8 cellular contexts compared by ENCODE assay signal in genomic region chr20:58228484-58229197, GRCh38. TPM values are rescaled to one million over a fixed set of nuclear protein-coding genes. Genes with fewer than 3 reads are reported as not detected.
A peak's percentile ranks its signal among the peaks of the same experiment; 100 is the strongest.
DNase-seq lines count a peak whose midpoint lies in the region; ATAC-seq and TF ChIP-seq lines count a peak whose summit lies in the region.

A gene with protein sequence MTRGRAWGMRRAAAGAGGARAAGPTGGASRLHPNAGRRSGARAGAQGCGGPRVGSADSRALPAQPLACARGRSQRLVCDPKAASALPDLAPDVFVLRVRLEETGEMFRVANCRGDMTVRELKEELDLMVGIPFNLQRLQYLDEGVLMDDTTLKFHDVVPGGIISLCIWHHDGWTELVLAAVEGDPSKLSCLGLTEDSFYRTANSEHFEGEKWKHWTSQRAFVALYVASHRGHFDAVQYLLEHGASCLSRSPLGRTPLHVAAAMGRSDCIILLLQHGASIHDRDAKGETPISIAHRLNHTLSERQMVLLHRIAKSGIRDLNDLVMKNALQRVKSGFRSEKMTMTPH (minus strand): TSS chr20:58228653. CDS start chr20:58228653, 0 bp downstream.

- peaks cover 5% of the 10 kb centered on the region for H3K27me3 ChIP-seq in brain microvascular endothelial cell (replicated peaks)

- in situ Hi-C loops in brain microvascular endothelial cell (cut with HindIII; ENCODE audit: low pct_ligation_motif_present, low sequenced_read_pairs): no loop called here

- no peaks in the 10 kb centered on the region for H3K9me3 ChIP-seq in mesodermal cell (ENCODE audit: control insufficient read depth, low read length)

- peak within 1 kb of the TSS; percentile 49 for H3K4me3 Mint-ChIP-seq in T-helper 1 cell treated with Interleukin-12 subunit alpha and Interleukin-12 subunit beta and Interleukin-4 antibody, amounts not matched to agents 30 μg/mL and 1 μg/mL, for 36 hours

- H3K36me3 ChIP-seq in brain microvascular endothelial cell (replicated peaks): peaks cover 4% of the 10 kb centered on the region
- no peaks in the 10 kb centered on the region for H3K36me3 ChIP-seq in mesodermal cell (ENCODE audit: control insufficient read depth, insufficient read depth, low read length)

- H3K4me3 ChIP-seq in brain microvascular endothelial cell (ENCODE audit: low read depth, low read length) (peak within 1 kb of the TSS; percentile 57), mesodermal cell (ENCODE audit: extremely low read depth, insufficient read depth, low read length, poor library complexity, severe bottlenecking) (peak within 1 kb of the TSS; percentile 39)

- H3K4me1 ChIP-seq in mesodermal cell (ENCODE audit: control insufficient read depth, insufficient read depth, low read length, poor library complexity, severe bottlenecking): no peaks in the 10 kb centered on the region

- TF ChIP-seq CTCF in brain microvascular endothelial cell (IDR thresholded peaks at IDR 0.05; ENCODE audit: low read depth, low read length, missing control alignments): no peak

- H3K27me3 Mint-ChIP-seq in T-helper 1 cell treated with Interleukin-12 subunit alpha and Interleukin-12 subunit beta and Interleukin-4 antibody, amounts not matched to agents 30 μg/mL and 1 μg/mL, for 36 hours (ENCODE audit: low read depth): peaks cover 60% of the 10 kb centered on the region

- WGBS in mesodermal cell (ENCODE audit: insufficient coverage in 2 of 2), 2 experiments: 0 to 2% methylated on average over 32 to 53 of the region's 74 CpGs

- H3K4me1 Mint-ChIP-seq in T-helper 1 cell treated with Interleukin-12 subunit alpha and Interleukin-12 subunit beta and Interleukin-4 antibody, amounts not matched to agents 30 μg/mL and 1 μg/mL, for 36 hours (ENCODE audit: low read depth): peaks cover 4% of the 10 kb centered on the region

- DNase-seq in EL (peak; percentile 27), brain microvascular endothelial cell (peak; percentile 65)

- H3K36me3 Mint-ChIP-seq in T-helper 1 cell treated with Interleukin-12 subunit alpha and Interleukin-12 subunit beta and Interleukin-4 antibody, amounts not matched to agents 30 μg/mL and 1 μg/mL, for 36 hours (ENCODE audit: low read depth): peaks cover 22% of the 10 kb centered on the region

- peak within 1 kb of the TSS; percentile 5 for H3K27ac Mint-ChIP-seq in T-helper 1 cell treated with Interleukin-12 subunit alpha and Interleukin-12 subunit beta and Interleukin-4 antibody, amounts not matched to agents 30 μg/mL and 1 μg/mL, for 36 hours

- H3K9me3 Mint-ChIP-seq in T-helper 1 cell treated with Interleukin-12 subunit alpha and Interleukin-12 subunit beta and Interleukin-4 antibody, amounts not matched to agents 30 μg/mL and 1 μg/mL, for 36 hours: no peaks in the 10 kb centered on the region

- H3K27ac ChIP-seq in brain microvascular endothelial cell (peak within 1 kb of the TSS; percentile 65), mesodermal cell (ENCODE audit: low read depth, low read length, severe bottlenecking) (peak within 1 kb of the TSS; percentile 24)

- ATAC-seq in GM21390 (IDR thresholded peaks at IDR 0.05; ENCODE audit: unreplicated experiment): no peak
- ATAC-seq in HG02623 (IDR thresholded peaks at IDR 0.05; ENCODE audit: unreplicated experiment): no peak
- ATAC-seq in GM18870 (IDR thresholded peaks at IDR 0.05; ENCODE audit: unreplicated experiment): no peak
- no peak for ATAC-seq in GM21447 (IDR thresholded peaks at IDR 0.05; ENCODE audit: unreplicated experiment)

RNA-seq across cellular contexts. Expression of the gene that starts here (rescaled TPM):
- polyA plus RNA-seq in mesodermal cell (2013, experiment 1 of 2): not detected
- polyA plus RNA-seq in mesodermal cell (2013, experiment 2 of 2): not detected
